Comparison of ENCODE assay signal across 22 cellular contexts in the genomic region with DNA sequence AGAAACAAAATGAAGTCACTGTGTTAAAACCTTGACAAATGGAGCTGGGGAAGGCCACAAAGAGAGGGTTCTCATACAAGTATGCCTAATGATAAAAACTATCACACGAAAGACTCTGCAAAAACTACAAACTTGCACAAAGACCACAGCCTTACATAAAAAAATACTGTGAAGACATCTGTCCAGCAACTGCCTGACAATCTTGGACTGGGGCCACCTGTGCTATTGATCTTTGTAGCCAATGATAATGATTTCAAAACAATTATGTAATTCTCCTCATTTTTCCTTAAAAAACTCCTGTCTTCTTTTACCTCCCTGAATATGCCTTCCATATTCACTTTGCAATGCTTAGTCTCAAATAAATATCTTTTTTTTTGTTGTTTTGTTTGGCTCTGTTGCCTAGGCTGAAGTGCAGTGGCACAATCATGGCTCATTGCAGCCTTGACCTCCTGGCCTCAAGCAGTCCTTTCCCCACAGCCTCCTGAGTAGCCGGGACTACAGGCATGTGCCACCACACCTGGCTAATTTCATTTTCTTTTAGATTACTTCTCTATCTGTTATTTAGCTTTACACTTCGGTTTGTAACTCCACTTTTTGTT.
A peak's percentile ranks its signal among the peaks of the same experiment; 100 is the strongest.
DNase-seq lines count a peak whose midpoint lies in the region; ATAC-seq, FAIRE-seq and TF ChIP-seq lines count a peak whose summit lies in the region.
"Had no signal": no experiment of that assay in that cellular context is flagged by ENCODE, and none has a peak within 500 bp of the region (broad histone marks: within the 10 kb centered on the region; RNA-seq: fewer than 3 reads in every experiment).

No MANE protein-coding gene starts in this region.

- DNase-seq in GM19239 (ENCODE audit: insufficient read length, low spot score) (no peak), glutamatergic neuron (no peak), HepG2 (ENCODE audit: low spot score) (peak; percentile 50), right lobe of liver (peak; percentile 42 to 74 (median 62)), SW480 (ENCODE audit: low spot score) (no peak)
- DNase-seq: AML-193; Caco-2; Calu3; CD4-positive, alpha-beta T cell; CD8-positive, alpha-beta T cell; DMS79 treated with DMSO at 0.1 percent for 48 hours; GF-D8 had no signal

- H4K20me1 ChIP-seq in HepG2 (ENCODE audit: insufficient read depth, low read length) = peaks cover under 1% of the 10 kb centered on the region

- H3K27me3 Mint-ChIP-seq in glutamatergic neuron (ENCODE audit: unreplicated experiment) = no peaks in the 10 kb centered on the region
- peaks cover 20% of the 10 kb centered on the region for H3K27me3 Mint-ChIP-seq in activated T-helper 17 cell treated with anti-CD3 and anti-CD28 coated beads, Interleukin-2, amount 50 U/mL, for 72 hours

- BruUV-seq in HepG2 (replicated peaks; lab: Mats Ljungman, UMichigan) = no TSS peak

- no peaks in the 10 kb centered on the region for H3K9me3 ChIP-seq in HepG2 (ENCODE audit: low read length)
- no peaks in the 10 kb centered on the region for H3K9me3 ChIP-seq in right lobe of liver
- H3K9me3 ChIP-seq: A549, Caco-2 had no signal

- TF ChIP-seq POLR2A in HepG2 (IDR thresholded peaks at IDR 0.05; ENCODE audit: insufficient read depth in 1 of 2, low read depth in 2 of 2, low read length in 2 of 2) (no peak), right lobe of liver (IDR thresholded peaks at IDR 0.05) (no peak)

- intact Hi-C loops in HepG2 (cut with micrococcal nuclease; ENCODE audit: unreplicated experiment) (no loop called here), right lobe of liver (cut with DNase I) (no loop called here)

- in situ Hi-C loops in HepG2 (cut with HindIII; ENCODE audit: extremely low pct_ligation_motif_present, low pct_unique_long_range_greater_than_20kb) = no loop called here

- no peak overlapping the region for H3K4me3 Mint-ChIP-seq in glutamatergic neuron (ENCODE audit: unreplicated experiment)
- no peak overlapping the region for H3K4me3 Mint-ChIP-seq in activated T-helper 17 cell treated with anti-CD3 and anti-CD28 coated beads, Interleukin-2, amount 50 U/mL, for 72 hours
- H3K4me3 Mint-ChIP-seq: B cell; CD4-positive, alpha-beta T cell; CD8-positive, alpha-beta T cell had no signal

- POLR2A ChIA-PET in HepG2 (lab: Yijun Ruan, JAX) = interaction anchor here (0.6 kb wide), 1 partner anchor 553 kb away, joined by 3 read pairs; no protein-coding TSS in a partner anchor

- H3K4me1 ChIP-seq in HepG2 (ENCODE audit: insufficient read depth, low read length) (peaks cover 27% of the 10 kb centered on the region), right lobe of liver (peaks cover 0 to 12% (median 4%) of the 10 kb centered on the region in 4 donors)
- H3K4me1 ChIP-seq: A549, Caco-2 had no signal

- no peak overlapping the region for H3K4me3 ChIP-seq in HepG2 (replicated peaks in 1 of 3; ENCODE audit: insufficient read depth in 1 of 3, low read depth in 2 of 3, low read length in 3 of 3)
- H3K4me3 ChIP-seq in right lobe of liver = no peak overlapping the region
- H3K4me3 ChIP-seq: A549; BLaER1 treated with 17β-estradiol and CSF1 and Interleukin-3, amounts not matched to agents 10 nM and 100 nM had no signal

- H3K9ac ChIP-seq in HepG2 (ENCODE audit: insufficient read depth, low read depth, low read length) = peak overlapping the region; percentile 48; the same call in 1 of the 2 replicates
- H3K9ac ChIP-seq: BLaER1 treated with 17β-estradiol and CSF1 and Interleukin-3, amounts not matched to agents 10 nM and 100 nM had no signal

- no peak for TF ChIP-seq EP300 in HepG2 (IDR thresholded peaks at IDR 0.05; ENCODE audit: low read depth in 2 of 2, low read length in 2 of 2)
- no peak for TF ChIP-seq EP300 in HepG2 (CRISPR knock-in tag; IDR thresholded peaks at IDR 0.05; ENCODE audit: borderline replicate concordance)

- CTCF ChIA-PET in HepG2 (lab: Yijun Ruan, JAX; ENCODE audit: low intra/inter-chr PET ratio, low total read pairs) = no interaction called here

- no peak overlapping the region for H2AFZ ChIP-seq in HepG2 (ENCODE audit: low read length)

- H3K4me1 Mint-ChIP-seq in glutamatergic neuron (ENCODE audit: low read depth, unreplicated experiment) = no peaks in the 10 kb centered on the region
- H3K4me1 Mint-ChIP-seq in activated T-helper 17 cell treated with anti-CD3 and anti-CD28 coated beads, Interleukin-2, amount 50 U/mL, for 72 hours = no peaks in the 10 kb centered on the region
- H3K4me1 Mint-ChIP-seq: B cell had no signal

- H3K9me3 Mint-ChIP-seq in glutamatergic neuron (ENCODE audit: unreplicated experiment) = peaks cover 1% of the 10 kb centered on the region
- H3K9me3 Mint-ChIP-seq in activated T-helper 17 cell treated with anti-CD3 and anti-CD28 coated beads, Interleukin-2, amount 50 U/mL, for 72 hours = no peaks in the 10 kb centered on the region
- H3K9me3 Mint-ChIP-seq: CD4-positive, alpha-beta T cell; CD8-positive, alpha-beta T cell had no signal

- H3K27ac Mint-ChIP-seq in glutamatergic neuron (ENCODE audit: unreplicated experiment) = peak overlapping the region; percentile 24
- no peak overlapping the region for H3K27ac Mint-ChIP-seq in activated T-helper 17 cell treated with anti-CD3 and anti-CD28 coated beads, Interleukin-2, amount 50 U/mL, for 72 hours
- H3K27ac Mint-ChIP-seq: B cell; CD4-positive, alpha-beta T cell; CD8-positive, alpha-beta T cell had no signal

- H3K79me2 ChIP-seq in HepG2 (ENCODE audit: insufficient read depth, low read length) = peaks cover under 1% of the 10 kb centered on the region

- no peaks in the 10 kb centered on the region for H3K36me3 Mint-ChIP-seq in glutamatergic neuron (ENCODE audit: unreplicated experiment)
- H3K36me3 Mint-ChIP-seq in activated T-helper 17 cell treated with anti-CD3 and anti-CD28 coated beads, Interleukin-2, amount 50 U/mL, for 72 hours (ENCODE audit: low read depth) = no peaks in the 10 kb centered on the region
- H3K36me3 Mint-ChIP-seq: CD8-positive, alpha-beta T cell had no signal

- no peak overlapping the region for H3K4me2 ChIP-seq in HepG2 (ENCODE audit: low read depth, low read length)
- H3K4me2 ChIP-seq: A549; BLaER1 treated with 17β-estradiol and CSF1 and Interleukin-3, amounts not matched to agents 10 nM and 100 nM had no signal

- TF ChIP-seq CTCF in glutamatergic neuron (IDR thresholded peaks at IDR 0.05; ENCODE audit: partially characterized antibody, unreplicated experiment) (no peak), HepG2 (CRISPR knock-in tag; IDR thresholded peaks at IDR 0.05) (no peak), right lobe of liver (IDR thresholded peaks at IDR 0.05) (no peak)

- H3K27me3 ChIP-seq in HepG2 (ENCODE audit: control insufficient read depth in 1 of 2, insufficient read depth in 2 of 2, low read length in 2 of 2) (no peaks in the 10 kb centered on the region), right lobe of liver (no peaks in the 10 kb centered on the region)

- 17% methylated on average over 3 of the region's 3 CpGs for WGBS in HepG2 (ENCODE audit: low lambda C conversion rate)
- 45% methylated on average over 3 of the region's 3 CpGs for WGBS in right lobe of liver (ENCODE audit: insufficient coverage, low coverage, low lambda C conversion rate, missing lambda C conversion rate)

- no peaks in the 10 kb centered on the region for H3K36me3 ChIP-seq in HepG2 (replicated peaks in 1 of 2; ENCODE audit: control insufficient read depth in 1 of 2, insufficient read depth in 2 of 2, low read length in 2 of 2)
- H3K36me3 ChIP-seq in right lobe of liver = no peaks in the 10 kb centered on the region
- H3K36me3 ChIP-seq: BLaER1 treated with 17β-estradiol and CSF1 and Interleukin-3, amounts not matched to agents 10 nM and 100 nM had no signal

- TF ChIP-seq RAD21 in HepG2 (CRISPR knock-in tag; IDR thresholded peaks at IDR 0.05) = no peak

- peak; percentile 8 for FAIRE-seq in GM19239 (lab: Jason Lieb, UNC)
- FAIRE-seq in HepG2 (lab: Jason Lieb, UNC) = no peak
- FAIRE-seq: A549, D721Med, G401.6, GM12891 had no signal

- H3K27ac ChIP-seq in HepG2 (ENCODE audit: extremely low read length, insufficient read depth, low read length) = peak overlapping the region; percentile 63
- no peak overlapping the region for H3K27ac ChIP-seq in right lobe of liver
- H3K27ac ChIP-seq: 22Rv1; A549; BLaER1 treated with 17β-estradiol and CSF1 and Interleukin-3, amounts not matched to agents 10 nM and 100 nM; C4-2B had no signal

- ATAC-seq in HepG2 (peak; percentile 76), right lobe of liver (peak; percentile 76 to 93 (median 86)), HG02885 (IDR thresholded peaks at IDR 0.05; ENCODE audit: poor library complexity, unreplicated experiment) (no peak)
- no peak for ATAC-seq in activated T-helper 17 cell treated with anti-CD3 and anti-CD28 coated beads, Interleukin-2, amount 50 U/mL, for 72 hours (replicated peaks)
- ATAC-seq: A549; CD8-positive, alpha-beta T cell had no signal

TF ChIP-seq in HepG2, 621 proteins besides CTCF, POLR2A, EP300 and RAD21 (continues in another document):
- TF ChIP-seq ISL2 (CRISPR knock-in tag; IDR thresholded peaks at IDR 0.05) (no peak), FOXP1 (IDR thresholded peaks at IDR 0.05) (no peak), FOXP1 (CRISPR knock-in tag; IDR thresholded peaks at IDR 0.05) (peak; percentile 59), NCOR1 (IDR thresholded peaks at IDR 0.05; ENCODE audit: borderline replicate concordance, low read length) (peak; percentile 41; the same call in 1 of the 2 replicates), ZNF205 (CRISPR knock-in tag; IDR thresholded peaks at IDR 0.05) (0 out of 2 replicates have a peak, but pooled peaks have one; percentile 24), HDAC2 (CRISPR knock-in tag; IDR thresholded peaks at IDR 0.05) (0 out of 2 replicates have a peak, but pooled peaks have one; percentile 20), NR2F6 (IDR thresholded peaks at IDR 0.05) (peak; percentile 90), NR2F6 (CRISPR knock-in tag; IDR thresholded peaks at IDR 0.05) (peak; percentile 97), ZBTB3 (CRISPR knock-in tag; IDR thresholded peaks at IDR 0.05; ENCODE audit: borderline replicate concordance, low read depth) (no peak), RFX1 (IDR thresholded peaks at IDR 0.05) (peak; percentile 62; the same call in 1 of the 2 replicates), ZNF354B (CRISPR knock-in tag; IDR thresholded peaks at IDR 0.05) (no peak), AGO1 (IDR thresholded peaks at IDR 0.05; ENCODE audit: low read depth, low read length, poor library complexity, severe bottlenecking) (no peak), MIER3 (CRISPR knock-in tag; IDR thresholded peaks at IDR 0.05; ENCODE audit: borderline replicate concordance) (no peak), ZNF614 (CRISPR knock-in tag; IDR thresholded peaks at IDR 0.05; ENCODE audit: borderline replicate concordance) (0 out of 2 replicates have a peak, but pooled peaks have one; percentile 20)
- TF ChIP-seq, protein P1, sequence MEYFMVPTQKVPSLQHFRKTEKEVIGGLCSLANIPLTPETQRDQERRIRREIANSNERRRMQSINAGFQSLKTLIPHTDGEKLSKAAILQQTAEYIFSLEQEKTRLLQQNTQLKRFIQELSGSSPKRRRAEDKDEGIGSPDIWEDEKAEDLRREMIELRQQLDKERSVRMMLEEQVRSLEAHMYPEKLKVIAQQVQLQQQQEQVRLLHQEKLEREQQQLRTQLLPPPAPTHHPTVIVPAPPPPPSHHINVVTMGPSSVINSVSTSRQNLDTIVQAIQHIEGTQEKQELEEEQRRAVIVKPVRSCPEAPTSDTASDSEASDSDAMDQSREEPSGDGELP (IDR thresholded peaks at IDR 0.05; ENCODE audit: borderline replicate concordance, low read depth) = no peak

Comparison
In these comparisons a context has a peak if more than half of its experiments do, and no peak if none do; other contexts are left out.
1. DNase-seq: peak in HepG2 (single experiment) and right lobe of liver (3 of 3); none in GM19239 (single experiment), glutamatergic neuron (single experiment) and SW480 (single experiment).
2. ATAC-seq: peak in HepG2 (single experiment) and right lobe of liver (4 of 4); none in HG02885 (single experiment) and activated T-helper 17 cell treated with anti-CD3 and anti-CD28 coated beads, Interleukin-2, amount 50 U/mL, for 72 hours (single experiment).